In genomic region chr19:18321729-18322091, GRCh38 we compare ENCODE assay signal across 8 cellular contexts. TPM values are rescaled to one million over a fixed set of nuclear protein-coding genes. Genes with fewer than 3 reads are reported as not detected.
DNase-seq lines count a peak whose midpoint lies in the region; ATAC-seq and TF ChIP-seq lines count a peak whose summit lies in the region.

No MANE protein-coding gene starts in this region.

- no peaks in the 10 kb centered on the region for H3K9me3 Mint-ChIP-seq in neural progenitor cell

- H3K27ac Mint-ChIP-seq in neural progenitor cell, result peak overlapping the region; percentile 46

- H3K9ac ChIP-seq in DND-41 (ENCODE audit: low read depth, low read length), result peak overlapping the region; percentile 99
- peak overlapping the region; percentile 77 for H3K9ac ChIP-seq in neural progenitor cell

- H3K4me3 ChIP-seq in DND-41 (ENCODE audit: low read depth in 1 of 2, low read length in 2 of 2) (peak overlapping the region; percentile 84 to 87), choroid plexus epithelial cell (ENCODE audit: low read depth, low read length) (peak overlapping the region; percentile 82), neural progenitor cell (peak overlapping the region; percentile 73)

- TF ChIP-seq CTCF in DND-41 (IDR thresholded peaks at IDR 0.05; ENCODE audit: borderline replicate concordance, extremely low read depth, low read length, poor library complexity, severe bottlenecking) (no peak), choroid plexus epithelial cell (conservative IDR thresholded peaks at IDR 0.05; ENCODE audit: low read depth, low read length) (no peak), neural progenitor cell (IDR thresholded peaks at IDR 0.05) (no peak)

- peak overlapping the region; percentile 85 for H3K4me3 Mint-ChIP-seq in neural progenitor cell

- H3K27me3 ChIP-seq in DND-41 (ENCODE audit: insufficient read depth, low read length, poor library complexity), result no peaks in the 10 kb centered on the region
- H3K27me3 ChIP-seq in neural progenitor cell, result no peaks in the 10 kb centered on the region

- peak overlapping the region; percentile 87 for H3K4me2 ChIP-seq in DND-41 (ENCODE audit: insufficient read depth, low read length)
- H3K4me2 ChIP-seq in neural progenitor cell, result peak overlapping the region; percentile 91

- H3K9me3 ChIP-seq in DND-41 (ENCODE audit: insufficient read depth, low read length, severe bottlenecking) (no peaks in the 10 kb centered on the region), neural progenitor cell (ENCODE audit: low read depth) (no peaks in the 10 kb centered on the region)

- H3K27ac ChIP-seq in DND-41 (ENCODE audit: low read length), result peak overlapping the region; percentile 95
- no peak overlapping the region for H3K27ac ChIP-seq in neural progenitor cell

- H3F3A ChIP-seq in neural progenitor cell (ENCODE audit: low read depth), result peaks cover 28% of the 10 kb centered on the region

- ATAC-seq in DND-41 (ENCODE audit: insufficient read depth, low read depth) (peak; percentile 38), GM21723 (IDR thresholded peaks at IDR 0.05; ENCODE audit: unreplicated experiment) (no peak), HG03442 (IDR thresholded peaks at IDR 0.05; ENCODE audit: unreplicated experiment) (no peak)

- peaks cover 58% of the 10 kb centered on the region for H3K79me2 ChIP-seq in DND-41 (ENCODE audit: insufficient read depth, low read length)
- H3K79me2 ChIP-seq in neural progenitor cell (ENCODE audit: low read depth), result peaks cover 61% of the 10 kb centered on the region

- H3K36me3 Mint-ChIP-seq in neural progenitor cell, result peaks cover 7% of the 10 kb centered on the region

- H3K4me1 ChIP-seq in DND-41 (ENCODE audit: insufficient read depth, low read length), result peaks cover 51% of the 10 kb centered on the region
- peaks cover 19% of the 10 kb centered on the region for H3K4me1 ChIP-seq in neural progenitor cell

- peaks cover 31% of the 10 kb centered on the region for H4K20me1 ChIP-seq in DND-41 (ENCODE audit: insufficient read depth, low read length)
- H4K20me1 ChIP-seq in neural progenitor cell (ENCODE audit: low read depth), result peaks cover 29% of the 10 kb centered on the region

- peaks cover 27% of the 10 kb centered on the region for H3K36me3 ChIP-seq in DND-41 (ENCODE audit: insufficient read depth, low read length)
- H3K36me3 ChIP-seq in neural progenitor cell, result no peaks in the 10 kb centered on the region

- H3K4me1 Mint-ChIP-seq in neural progenitor cell, result peaks cover 37% of the 10 kb centered on the region

- H2AFZ ChIP-seq in DND-41 (ENCODE audit: low read depth, low read length), result no peak overlapping the region
- H2AFZ ChIP-seq in neural progenitor cell (replicated peaks), result no peak overlapping the region

- H3K27me3 Mint-ChIP-seq in neural progenitor cell (ENCODE audit: insufficient read depth, low read depth), result peaks cover 3% of the 10 kb centered on the region

- DNase-seq in DND-41 (peak; percentile 77), NOMO-1 treated with DMSO at 0.1 percent for 48 hours (lab: John Stamatoyannopoulos, UW; ENCODE audit: unreplicated experiment) (peak; percentile 59), choroid plexus epithelial cell (ENCODE audit: low read depth) (peak; percentile 35), neural progenitor cell (ENCODE audit: low spot score) (no peak), GM03348 (ENCODE audit: low spot score) (no peak), RPMI8226 (no peak)

RNA-seq across cellular contexts. Expression of gene LSM4, which starts 1.2 kb away (rescaled TPM):
- 440 and 768 TPM in 2 replicates for total RNA-seq in neural progenitor cell (ENCODE audit: low replicate concordance)

RNA-seq across cellular contexts. Expression of gene PGPEP1, which starts 18.7 kb away (rescaled TPM):
- total RNA-seq in neural progenitor cell (ENCODE audit: low replicate concordance), result 2.1 and 5.7 TPM in 2 replicates

RNA-seq across cellular contexts. Expression of gene JUND, which starts 40.3 kb away (rescaled TPM):
- 51.7 and 107 TPM in 2 replicates for total RNA-seq in neural progenitor cell (ENCODE audit: low replicate concordance)

RNA-seq across cellular contexts. Expression of gene IQCN, which starts 47.5 kb away (rescaled TPM):
- 0.11 and 1.4 TPM in 2 replicates for total RNA-seq in neural progenitor cell (ENCODE audit: low replicate concordance)

Comparison
In these comparisons a context has a peak if more than half of its experiments do, and no peak if none do; other contexts are left out.
1. DNase-seq: peak in DND-41 (single experiment), NOMO-1 treated with DMSO at 0.1 percent for 48 hours (single experiment) and choroid plexus epithelial cell (single experiment); none in neural progenitor cell (single experiment), GM03348 (single experiment) and RPMI8226 (single experiment).
2. Peak in every context shown above with its lines, with median percentiles within 50 percentile points of each other: H3K4me3 ChIP-seq.